In genomic region chr17:8532021-8532420, GRCh38 we compare ENCODE assay signal across 16 cellular contexts.
A peak's percentile ranks its signal among the peaks of the same experiment; 100 is the strongest.
DNase-seq lines count a peak whose midpoint lies in the region; ATAC-seq, FAIRE-seq and TF ChIP-seq lines count a peak whose summit lies in the region.
"Had no signal": no experiment of that assay in that cellular context is flagged by ENCODE, and none has a peak within 500 bp of the region (broad histone marks: within the 10 kb centered on the region; RNA-seq: fewer than 3 reads in every experiment).

No MANE protein-coding gene starts in this region.

- intact Hi-C loops in PC-3 (cut with micrococcal nuclease) (no loop called here), pancreas (cut with DNase I) (no loop called here), psoas muscle (cut with DNase I) (no loop called here)

- H3K4me2 ChIP-seq in PC-3 (ENCODE audit: low read length): peak overlapping the region; percentile 34

- H4K20me1 ChIP-seq in PC-3 (ENCODE audit: low read length): no peaks in the 10 kb centered on the region

- FAIRE-seq in pancreas (lab: Jason Lieb, UNC): no peak

- POLR2A ChIA-PET in HEK293 (lab: Yijun Ruan, JAX): no interaction called here
- POLR2A ChIA-PET in PC-3 (lab: Charles Lee; ENCODE audit: unreplicated experiment): no interaction called here

- H2AFZ ChIP-seq in PC-3 (ENCODE audit: low read length): no peak overlapping the region

- no peaks in the 10 kb centered on the region for H3K4me1 ChIP-seq in HEK293 (ENCODE audit: control insufficient read depth, insufficient read depth, low read length)
- peaks cover 12% of the 10 kb centered on the region for H3K4me1 ChIP-seq in PC-3 (ENCODE audit: insufficient read depth, low read length)
- peaks cover 0 to 13% (median 8%) of the 10 kb centered on the region in 3 donors for H3K4me1 ChIP-seq in pancreas
- H3K4me1 ChIP-seq in psoas muscle: no peaks in the 10 kb centered on the region
- H3K4me1 ChIP-seq: vagina had no signal

- no peaks in the 10 kb centered on the region for H3F3A ChIP-seq in PC-3 (ENCODE audit: low read length, unreplicated experiment)

- H3K9me3 ChIP-seq in HEK293 (ENCODE audit: control insufficient read depth, insufficient read depth, low read depth, low read length) (no peaks in the 10 kb centered on the region), PC-3 (ENCODE audit: low read length) (no peaks in the 10 kb centered on the region), pancreas (no peaks in the 10 kb centered on the region), psoas muscle (no peaks in the 10 kb centered on the region)
- H3K9me3 ChIP-seq: adrenal gland, vagina had no signal

- WGBS in pancreas, 2 donors: 31 to 42% methylated on average over 3 of the region's 3 CpGs
- WGBS in psoas muscle, 3 donors: 91 to 92% (median 91%) methylated on average over 3 of the region's 3 CpGs

- CTCF ChIA-PET in HEK293 (lab: Yijun Ruan, JAX) (interaction anchor here (1.2 kb wide), 1 partner anchor 254 kb away, joined by 5 read pairs; no protein-coding TSS in a partner anchor), PC-3 (lab: Charles Lee) (no interaction called here)

- H3K79me2 ChIP-seq in PC-3 (ENCODE audit: low read length): no peaks in the 10 kb centered on the region

- DNase-seq in PC-3: peak; percentile 67
- DNase-seq in foreskin fibroblast: peak; percentile 33 to 63
- DNase-seq in pancreas: peak in 4 of 6 donors; percentile 32 to 49 (median 48)
- DNase-seq in psoas muscle: no peak
- no peak for DNase-seq in DMS153 treated with DMSO at 0.1 percent for 48 hours (lab: John Stamatoyannopoulos, UW; ENCODE audit: unreplicated experiment)
- DNase-seq in T-helper 9 cell: no peak
- DNase-seq: activated CD4-positive, alpha-beta T cell treated with anti-CD3 and anti-CD28 coated beads, Interleukin-2, amount 10 ng/mL, durations not matched to agents 24 days and 14 days; activated T-cell treated with anti-CD3 and anti-CD28 coated beads, Interleukin-2, amount 50 U/mL, for 1 hour; adrenal gland; C1 segment of cervical spinal cord; NCI-H1694 treated with DMSO at 0.1 percent for 48 hours; NCI-H526 treated with DMSO at 0.1 percent for 48 hours; stimulated activated CD4-positive, alpha-beta T cell treated with anti-CD3 and anti-CD28 coated beads, Interleukin-4, amount 100 ng/mL, for 1 hour had no signal

- H3K36me3 ChIP-seq in HEK293 (ENCODE audit: control insufficient read depth in 2 of 2, insufficient read depth in 1 of 2, low read length in 2 of 2) (peaks cover 30 to 87% of the 10 kb centered on the region in 2 experiments), PC-3 (ENCODE audit: low read depth, low read length) (no peaks in the 10 kb centered on the region), pancreas (no peaks in the 10 kb centered on the region), psoas muscle (ENCODE audit: insufficient read depth in 1 of 2, low read depth in 1 of 2) (peaks cover 0 to 4% of the 10 kb centered on the region in 2 donors)

- no peak overlapping the region for H3K27ac ChIP-seq in HEK293 (ENCODE audit: extremely low read depth, low read depth, low read length)
- H3K27ac ChIP-seq in PC-3 (ENCODE audit: low read length): peak overlapping the region; percentile 25
- no peak overlapping the region for H3K27ac ChIP-seq in pancreas
- H3K27ac ChIP-seq in psoas muscle: no peak overlapping the region
- H3K27ac ChIP-seq: adrenal gland, vagina had no signal

- no peaks in the 10 kb centered on the region for H3K9me2 ChIP-seq in PC-3 (replicated peaks; ENCODE audit: low read length)

- TF ChIP-seq CTCF in HEK293 (tag by site-specific recombination; IDR thresholded peaks at IDR 0.05) (no peak), PC-3 (conservative IDR thresholded peaks at IDR 0.05; ENCODE audit: low read depth, low read length) (no peak), foreskin fibroblast (IDR thresholded peaks at IDR 0.05; ENCODE audit: low read depth, low read length) (no peak), pancreas (IDR thresholded peaks at IDR 0.05) (no peak), psoas muscle (IDR thresholded peaks at IDR 0.05) (no peak)

- no TSS peak for BruUV-seq in PC-3 (replicated peaks; lab: Mats Ljungman, UMichigan)

- no peaks in the 10 kb centered on the region for H3K27me3 ChIP-seq in PC-3 (ENCODE audit: low read length)
- peaks cover 0 to 37% (median 0%) of the 10 kb centered on the region in 4 donors for H3K27me3 ChIP-seq in pancreas
- H3K27me3 ChIP-seq in psoas muscle (ENCODE audit: insufficient read depth in 3 of 3, low read length in 2 of 3): no peaks in the 10 kb centered on the region
- H3K27me3 ChIP-seq: adrenal gland, vagina had no signal

- ATAC-seq in PC-3: peak; percentile 100
- ATAC-seq in pancreas: peak; percentile 96 to 99 (median 98)
- ATAC-seq in psoas muscle: no peak
- ATAC-seq: stimulated activated effector memory CD8-positive, alpha-beta T cell treated with anti-CD3 and anti-CD28 coated beads, Interleukin-12 subunit alpha, Interleukin-12 subunit beta, amount 100 ng/mL, for 72 hours had no signal

- no peak overlapping the region for H3K4me3 ChIP-seq in HEK293 (ENCODE audit: low read depth, low read length)
- no peak overlapping the region for H3K4me3 ChIP-seq in PC-3 (ENCODE audit: low read length)
- H3K4me3 ChIP-seq in foreskin fibroblast (ENCODE audit: low read depth in 1 of 2, low read length in 2 of 2): no peak overlapping the region
- H3K4me3 ChIP-seq in pancreas: no peak overlapping the region
- H3K4me3 ChIP-seq in psoas muscle: no peak overlapping the region
- H3K4me3 ChIP-seq: adrenal gland, vagina had no signal

- H3K9ac ChIP-seq in PC-3 (ENCODE audit: low read length): no peak overlapping the region

TF ChIP-seq in HEK293, 187 proteins besides CTCF, POLR2A, EP300 and RAD21:
- TF ChIP-seq ZBTB7A (tag by site-specific recombination; IDR thresholded peaks at IDR 0.05; ENCODE audit: low read depth) (no peak), FEZF1 (tag by site-specific recombination; IDR thresholded peaks at IDR 0.05) (0 out of 2 replicates have a peak, but pooled peaks have one; percentile 31), ZXDB (tag by site-specific recombination; IDR thresholded peaks at IDR 0.05) (peak; percentile 66; the same call in 1 of the 2 replicates)

Comparison
In these comparisons a context has a peak if more than half of its experiments do, and no peak if none do; other contexts are left out.
1. ATAC-seq: peak in PC-3 (single experiment) and pancreas (4 of 4); none in psoas muscle (0 of 4).
2. DNase-seq: peak in PC-3 (single experiment), foreskin fibroblast (2 of 2) and pancreas (4 of 6); none in psoas muscle (0 of 2), DMS153 treated with DMSO at 0.1 percent for 48 hours (single experiment) and T-helper 9 cell (single experiment).